In the genomic region with DNA sequence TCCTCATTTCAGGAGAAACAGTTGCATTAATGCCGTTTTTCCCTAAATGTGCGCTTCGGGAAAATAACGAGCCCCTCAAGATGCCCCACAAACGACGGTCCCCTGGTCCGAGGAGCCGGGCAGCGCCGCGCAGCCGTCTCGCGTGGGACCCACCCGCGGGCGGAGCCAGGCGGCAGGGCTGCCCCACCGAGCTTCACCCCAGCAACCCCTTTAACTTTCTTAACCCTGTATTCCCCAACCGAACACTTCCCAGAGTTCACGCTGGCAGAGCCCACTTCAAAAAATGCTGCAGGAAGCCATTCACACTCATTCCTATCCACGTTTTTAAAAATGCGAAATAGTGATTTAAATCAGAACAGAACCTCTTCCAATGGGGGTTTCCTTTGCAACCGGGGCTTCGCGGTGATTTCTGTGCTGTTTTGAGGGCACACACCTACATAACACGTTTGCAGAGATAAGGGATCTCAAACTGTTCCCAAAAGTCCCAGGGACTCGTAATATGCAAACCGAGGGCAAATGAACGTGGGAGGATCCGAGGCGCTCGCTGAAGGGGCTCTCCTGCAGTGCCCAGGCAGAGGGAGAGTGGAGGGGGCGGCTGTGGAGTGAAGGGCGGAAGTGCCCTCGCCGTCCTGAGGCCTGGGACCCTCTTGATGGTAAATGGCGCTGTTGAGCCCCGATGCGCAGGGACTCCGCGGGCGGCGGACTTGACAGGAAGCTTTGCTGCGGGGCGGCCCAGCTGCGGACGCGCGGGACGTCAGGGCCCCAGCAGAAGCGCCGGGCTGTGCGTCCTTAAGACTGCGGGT, we compare ENCODE assay signal across 8 cellular contexts.
DNase-seq lines count a peak whose midpoint lies in the region; ATAC-seq and TF ChIP-seq lines count a peak whose summit lies in the region.

No MANE protein-coding gene starts in this region.

- H3K9me3 Mint-ChIP-seq in stimulated activated memory B cell treated with anti-CD40 and anti-IgM and Interleukin-4, amounts not matched to agents 10 μg/mL and 1 μg/mL and 100 μg/mL, for 72 hours: no peaks in the 10 kb centered on the region

- H3K27ac ChIP-seq in ectodermal cell (ENCODE audit: insufficient read depth, low read depth, low read length, poor library complexity, severe bottlenecking) (no peak overlapping the region), mesenchymal stem cell (ENCODE audit: low read length, poor library complexity, severe bottlenecking) (peak overlapping the region; percentile 79)

- TF ChIP-seq CTCF in GM12875 (IDR thresholded peaks at IDR 0.05; ENCODE audit: borderline replicate concordance, insufficient read depth, low read depth, low read length): no peak
- TF ChIP-seq CTCF in LNCaP clone FGC (IDR thresholded peaks at IDR 0.05; ENCODE audit: control insufficient read depth, extremely low read depth, insufficient read depth): no peak

- H2BK120ac ChIP-seq in mesenchymal stem cell (ENCODE audit: low read depth, low read length): no peak overlapping the region

- no peaks in the 10 kb centered on the region for H3K4me1 ChIP-seq in ectodermal cell (ENCODE audit: control insufficient read depth, insufficient read depth, low read length)
- no peaks in the 10 kb centered on the region for H3K4me1 ChIP-seq in mesenchymal stem cell (ENCODE audit: control insufficient read depth, insufficient read depth, low read depth, low read length)

- H3K18ac ChIP-seq in mesenchymal stem cell (ENCODE audit: low read depth in 1 of 2, low read length in 2 of 2): peak overlapping the region; percentile 67 to 80

- no peaks in the 10 kb centered on the region for H3K36me3 Mint-ChIP-seq in stimulated activated memory B cell treated with anti-CD40 and anti-IgM and Interleukin-4, amounts not matched to agents 10 μg/mL and 1 μg/mL and 100 μg/mL, for 72 hours

- H4K8ac ChIP-seq in mesenchymal stem cell (ENCODE audit: low read length): peak overlapping the region; percentile 75

- peak overlapping the region; percentile 61 for H3K9ac ChIP-seq in mesenchymal stem cell (ENCODE audit: low read length)

- peak overlapping the region; percentile 99 for H3K4me2 ChIP-seq in mesenchymal stem cell (ENCODE audit: low read length, poor library complexity, severe bottlenecking)

- H3K14ac ChIP-seq in mesenchymal stem cell (ENCODE audit: low read length in 2 of 2): no peak overlapping the region

- 3 to 4% methylated on average over 55 of the region's 55 CpGs for WGBS in ectodermal cell, 2 experiments
- 2% methylated on average over 48 of the region's 55 CpGs for WGBS in mesenchymal stem cell

- no peak overlapping the region for H3K4ac ChIP-seq in mesenchymal stem cell (ENCODE audit: low read depth in 1 of 2, low read length in 2 of 2)

- peak; percentile 67 for DNase-seq in GOT3 (lab: John Stamatoyannopoulos, UW)
- no peak for DNase-seq in LNCaP clone FGC (ENCODE audit: low read depth)
- peak; percentile 53 for DNase-seq in mesenchymal stem cell
- DNase-seq in posterior vena cava (ENCODE audit: low spot score): no peak

- H2BK15ac ChIP-seq in mesenchymal stem cell (ENCODE audit: low read depth, poor library complexity, severe bottlenecking): peak overlapping the region; percentile 98

- H3K27ac Mint-ChIP-seq in stimulated activated memory B cell treated with anti-CD40 and anti-IgM and Interleukin-4, amounts not matched to agents 10 μg/mL and 1 μg/mL and 100 μg/mL, for 72 hours: peak overlapping the region; percentile 71

- no peaks in the 10 kb centered on the region for H3K79me1 ChIP-seq in mesenchymal stem cell (replicated peaks; ENCODE audit: low read length, poor library complexity, severe bottlenecking)

- peak overlapping the region; percentile 69 for H2AK5ac ChIP-seq in mesenchymal stem cell (ENCODE audit: low read length, severe bottlenecking)

- intact Hi-C loops in posterior vena cava (cut with DNase I): no loop called here

- H3K36me3 ChIP-seq in ectodermal cell (ENCODE audit: control insufficient read depth, insufficient read depth, low read length) (no peaks in the 10 kb centered on the region), mesenchymal stem cell (ENCODE audit: control insufficient read depth in 1 of 2, insufficient read depth in 2 of 2, low read depth in 1 of 2, low read length in 2 of 2) (no peaks in the 10 kb centered on the region)

- H3K9me3 ChIP-seq in ectodermal cell (ENCODE audit: control insufficient read depth, low read length) (no peaks in the 10 kb centered on the region), mesenchymal stem cell (ENCODE audit: control insufficient read depth, low read length) (no peaks in the 10 kb centered on the region)

- peak; percentile 78 to 79 for ATAC-seq in activated CD4-positive, CD25-positive, alpha-beta regulatory T cell treated with anti-CD3 and anti-CD28 coated beads, Interleukin-2, amount 50 U/mL, for 24 hours
- ATAC-seq in stimulated activated memory B cell treated with anti-CD40 and anti-IgM and Interleukin-4, amounts not matched to agents 10 μg/mL and 1 μg/mL and 100 μg/mL, for 72 hours: peak; percentile 91

- H3K4me3 Mint-ChIP-seq in stimulated activated memory B cell treated with anti-CD40 and anti-IgM and Interleukin-4, amounts not matched to agents 10 μg/mL and 1 μg/mL and 100 μg/mL, for 72 hours: peak overlapping the region; percentile 90

- peak overlapping the region; percentile 26 for H3K4me3 ChIP-seq in GM12875 (ENCODE audit: low read depth, low read length)
- H3K4me3 ChIP-seq in LNCaP clone FGC (ENCODE audit: low read depth, low read length): peak overlapping the region; percentile 31
- H3K4me3 ChIP-seq in ectodermal cell (ENCODE audit: insufficient read depth, low read depth, low read length): peak overlapping the region; percentile 53
- peak overlapping the region; percentile 61 to 86 for H3K4me3 ChIP-seq in mesenchymal stem cell (ENCODE audit: insufficient read depth in 1 of 2, low read depth in 1 of 2, low read length in 2 of 2)

- peak overlapping the region in 1 of 2 experiments; percentile 80 for H3K23ac ChIP-seq in mesenchymal stem cell (ENCODE audit: low read length in 2 of 2)

- no peak overlapping the region for H2BK12ac ChIP-seq in mesenchymal stem cell (ENCODE audit: low read length in 2 of 2)

- peak overlapping the region; percentile 86 for H2BK5ac ChIP-seq in mesenchymal stem cell (ENCODE audit: low read depth, low read length, poor library complexity, severe bottlenecking)

- peak overlapping the region; percentile 84 for H4K91ac ChIP-seq in mesenchymal stem cell (ENCODE audit: low read length)

- H3K4me1 Mint-ChIP-seq in stimulated activated memory B cell treated with anti-CD40 and anti-IgM and Interleukin-4, amounts not matched to agents 10 μg/mL and 1 μg/mL and 100 μg/mL, for 72 hours: peaks cover 9% of the 10 kb centered on the region

- H3K27me3 ChIP-seq in ectodermal cell (ENCODE audit: control insufficient read depth, insufficient read depth, low read length, poor library complexity, severe bottlenecking) (no peaks in the 10 kb centered on the region), mesenchymal stem cell (ENCODE audit: control insufficient read depth in 1 of 2, insufficient read depth in 1 of 2, low read length in 2 of 2) (peaks cover 0 to 23% of the 10 kb centered on the region in 2 experiments)

- H3K27me3 Mint-ChIP-seq in stimulated activated memory B cell treated with anti-CD40 and anti-IgM and Interleukin-4, amounts not matched to agents 10 μg/mL and 1 μg/mL and 100 μg/mL, for 72 hours: peaks cover 31% of the 10 kb centered on the region

- H2AFZ ChIP-seq in mesenchymal stem cell (ENCODE audit: low read depth, low read length): peak overlapping the region; percentile 79

Comparison
In these comparisons a context has a peak if more than half of its experiments do, and no peak if none do; other contexts are left out.
1. DNase-seq: peak in GOT3 (single experiment) and mesenchymal stem cell (single experiment); none in LNCaP clone FGC (single experiment) and posterior vena cava (single experiment).
2. Peak in every context shown above with its lines, with median percentiles within 50 percentile points of each other: H3K4me3 ChIP-seq.